Comparison of ENCODE assay signal across 11 cellular contexts in the genomic region with DNA sequence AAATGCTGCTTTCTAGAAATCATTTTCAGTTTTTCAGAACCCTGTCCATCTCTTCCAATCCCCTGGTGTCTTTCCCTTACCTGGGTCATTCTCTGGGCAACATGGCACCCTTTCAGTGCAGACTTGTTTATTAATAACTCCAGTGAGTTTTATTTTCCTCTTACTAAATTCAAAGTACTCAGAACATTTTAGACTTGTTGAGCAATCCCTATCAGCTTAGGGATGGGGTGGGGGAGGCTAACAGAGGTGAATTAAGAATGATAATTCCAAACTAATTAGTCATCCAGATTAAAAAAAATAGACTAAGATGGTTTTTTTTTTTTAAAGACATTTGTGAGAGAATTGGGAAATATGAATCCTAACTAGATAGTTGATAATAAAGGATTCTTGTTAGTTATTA. TPM values are rescaled to one million over a fixed set of nuclear protein-coding genes. Genes with fewer than 3 reads are reported as not detected.
DNase-seq lines count a peak whose midpoint lies in the region; ATAC-seq and TF ChIP-seq lines count a peak whose summit lies in the region.
"Had no signal": no experiment of that assay in that cellular context is flagged by ENCODE, and none has a peak within 500 bp of the region (broad histone marks: within the 10 kb centered on the region; RNA-seq: fewer than 3 reads in every experiment).

No MANE protein-coding gene starts in this region.

- TF ChIP-seq RAD21 in SK-N-SH (IDR thresholded peaks at IDR 0.05; ENCODE audit: low read length): no peak

- no peaks in the 10 kb centered on the region for H4K20me1 ChIP-seq in SK-N-SH (ENCODE audit: insufficient read depth)

- DNase-seq in AG20443 (ENCODE audit: low spot score) (peak; percentile 34), SK-N-SH (no peak), fibroblast of pulmonary artery (ENCODE audit: low read depth) (peak; percentile 83), psoas muscle (no peak), COR-L47 (lab: John Stamatoyannopoulos, UW) (no peak), COLO829 (ENCODE audit: low spot score) (no peak)
- DNase-seq in CD8-positive, alpha-beta T cell: no peak
- DNase-seq in activated naive CD8-positive, alpha-beta T cell treated with anti-CD3 and anti-CD28 coated beads for 36 hours: no peak
- DNase-seq: NCI-H1417 treated with DMSO at 0.1 percent for 48 hours had no signal

- POLR2A ChIA-PET in SK-N-SH (lab: Yijun Ruan, JAX): no interaction called here
- POLR2A ChIA-PET in CD8-positive, alpha-beta T cell (lab: Charles Lee): no interaction called here

- peaks cover 8% of the 10 kb centered on the region for H3K27me3 Mint-ChIP-seq in CD8-positive, alpha-beta T cell (ENCODE audit: low read depth)
- peaks cover 4% of the 10 kb centered on the region for H3K27me3 Mint-ChIP-seq in activated naive CD8-positive, alpha-beta T cell treated with anti-CD3 and anti-CD28 coated beads for 36 hours

- H2AFZ ChIP-seq in SK-N-SH (ENCODE audit: low read depth): 0 out of 2 replicates have a peak overlapping the region, but pooled peaks have one; percentile 50

- peak in 3 of 4 donors; percentile 42 to 54 (median 45) for ATAC-seq in psoas muscle
- no peak for ATAC-seq in CD8-positive, alpha-beta T cell
- ATAC-seq: natural killer cell treated with Interleukin-12 subunit alpha and Interleukin-12 subunit beta and Interleukin-15 and Interleukin-18, amount 100 ng/mL, for 72 hours had no signal

- H3K4me3 ChIP-seq in SK-N-SH (ENCODE audit: low read depth in 2 of 2, low read length in 1 of 2) (no peak overlapping the region), fibroblast of pulmonary artery (replicated peaks; ENCODE audit: low read depth, low read length) (peak overlapping the region; percentile 21), psoas muscle (no peak overlapping the region)
- H3K4me3 ChIP-seq in CD8-positive, alpha-beta T cell (ENCODE audit: low read depth, low read length): no peak overlapping the region

- H3K9me2 ChIP-seq in SK-N-SH: no peaks in the 10 kb centered on the region

- intact Hi-C loops in psoas muscle (cut with DNase I): no loop called here
- intact Hi-C loops in CD8-positive, alpha-beta T cell (cut with DNase I, micrococcal nuclease): no loop called here

- CTCF ChIA-PET in SK-N-SH (lab: Yijun Ruan, JAX): interaction anchor here (0.7 to 1.5 kb wide), 4 partner anchors 10 to 82 kb away, joined by 3 to 6 read pairs (median 4); a partner anchor contains a TSS
- CTCF ChIA-PET in CD8-positive, alpha-beta T cell (lab: Charles Lee): no interaction called here

- TF ChIP-seq EP300 in SK-N-SH (IDR thresholded peaks at IDR 0.05; ENCODE audit: borderline replicate concordance in 1 of 2, low read depth in 1 of 2, low read length in 1 of 2): no peak

- H3K4me1 ChIP-seq in SK-N-SH (ENCODE audit: control insufficient read depth in 1 of 2, insufficient read depth in 2 of 2, low read depth in 1 of 2, low read length in 1 of 2) (peaks cover 0 to 34% of the 10 kb centered on the region in 2 experiments; a peak in 3 of 4 replicates), psoas muscle (no peaks in the 10 kb centered on the region)
- H3K4me1 ChIP-seq in CD8-positive, alpha-beta T cell (ENCODE audit: insufficient read depth, low read length): no peaks in the 10 kb centered on the region

- H3K36me3 Mint-ChIP-seq in CD8-positive, alpha-beta T cell: no peaks in the 10 kb centered on the region
- no peaks in the 10 kb centered on the region for H3K36me3 Mint-ChIP-seq in activated naive CD8-positive, alpha-beta T cell treated with anti-CD3 and anti-CD28 coated beads for 36 hours
- H3K36me3 Mint-ChIP-seq: natural killer cell treated with Interleukin-12 subunit alpha and Interleukin-12 subunit beta and Interleukin-15 and Interleukin-18, amount 100 ng/mL, for 72 hours had no signal

- H3K27ac ChIP-seq in SK-N-SH (ENCODE audit: low read depth in 2 of 2, low read length in 1 of 2) (peak overlapping the region in 1 of 2 experiments; percentile 90; a peak in 2 of 4 replicates), psoas muscle (no peak overlapping the region)
- H3K27ac ChIP-seq in CD8-positive, alpha-beta T cell (ENCODE audit: low read depth, low read length): no peak overlapping the region

- peaks cover 36% of the 10 kb centered on the region for H3F3A ChIP-seq in SK-N-SH (replicated peaks; ENCODE audit: insufficient read depth)

- H3K27me3 ChIP-seq in SK-N-SH (ENCODE audit: insufficient read depth): no peaks in the 10 kb centered on the region
- H3K27me3 ChIP-seq in psoas muscle (ENCODE audit: insufficient read depth in 3 of 3, low read length in 2 of 3): peaks cover 0 to 3% (median 0%) of the 10 kb centered on the region in 3 donors
- no peaks in the 10 kb centered on the region for H3K27me3 ChIP-seq in CD8-positive, alpha-beta T cell (ENCODE audit: insufficient read depth, low read length)

- H3K9ac ChIP-seq in SK-N-SH: peak overlapping the region; percentile 40; the same call in 1 of the 2 replicates

- H3K9me3 ChIP-seq in SK-N-SH: no peaks in the 10 kb centered on the region
- no peaks in the 10 kb centered on the region for H3K9me3 ChIP-seq in psoas muscle
- no peaks in the 10 kb centered on the region for H3K9me3 ChIP-seq in CD8-positive, alpha-beta T cell (ENCODE audit: low read length)

- H3K27ac Mint-ChIP-seq in CD8-positive, alpha-beta T cell: no peak overlapping the region
- H3K27ac Mint-ChIP-seq in activated naive CD8-positive, alpha-beta T cell treated with anti-CD3 and anti-CD28 coated beads for 36 hours: no peak overlapping the region
- H3K27ac Mint-ChIP-seq: natural killer cell treated with Interleukin-12 subunit alpha and Interleukin-12 subunit beta and Interleukin-15 and Interleukin-18, amount 100 ng/mL, for 72 hours had no signal

- H3K36me3 ChIP-seq in SK-N-SH (replicated peaks in 1 of 2; ENCODE audit: control insufficient read depth in 1 of 2, insufficient read depth in 2 of 2, low read length in 1 of 2) (no peaks in the 10 kb centered on the region), psoas muscle (ENCODE audit: insufficient read depth in 1 of 2, low read depth in 1 of 2) (no peaks in the 10 kb centered on the region)
- no peaks in the 10 kb centered on the region for H3K36me3 ChIP-seq in CD8-positive, alpha-beta T cell (ENCODE audit: insufficient read depth, low read length)

- no peak overlapping the region for H3K4me3 Mint-ChIP-seq in CD8-positive, alpha-beta T cell
- H3K4me3 Mint-ChIP-seq in activated naive CD8-positive, alpha-beta T cell treated with anti-CD3 and anti-CD28 coated beads for 36 hours: no peak overlapping the region
- H3K4me3 Mint-ChIP-seq: natural killer cell treated with Interleukin-12 subunit alpha and Interleukin-12 subunit beta and Interleukin-15 and Interleukin-18, amount 100 ng/mL, for 72 hours had no signal

- H3K4me2 ChIP-seq in SK-N-SH: peak overlapping the region; percentile 56

- no peaks in the 10 kb centered on the region for H3K79me2 ChIP-seq in SK-N-SH (ENCODE audit: insufficient read depth)

- H3K4me1 Mint-ChIP-seq in CD8-positive, alpha-beta T cell (ENCODE audit: low read depth): no peaks in the 10 kb centered on the region
- peaks cover 13% of the 10 kb centered on the region for H3K4me1 Mint-ChIP-seq in activated naive CD8-positive, alpha-beta T cell treated with anti-CD3 and anti-CD28 coated beads for 36 hours

- no peaks in the 10 kb centered on the region for H3K9me3 Mint-ChIP-seq in CD8-positive, alpha-beta T cell
- no peaks in the 10 kb centered on the region for H3K9me3 Mint-ChIP-seq in activated naive CD8-positive, alpha-beta T cell treated with anti-CD3 and anti-CD28 coated beads for 36 hours
- H3K9me3 Mint-ChIP-seq: natural killer cell treated with Interleukin-12 subunit alpha and Interleukin-12 subunit beta and Interleukin-15 and Interleukin-18, amount 100 ng/mL, for 72 hours had no signal

- TF ChIP-seq CTCF in SK-N-SH (IDR thresholded peaks at IDR 0.05) (no peak), fibroblast of pulmonary artery (IDR thresholded peaks at IDR 0.05; ENCODE audit: low read length, missing control alignments) (no peak), psoas muscle (IDR thresholded peaks at IDR 0.05) (no peak)
- no peak for TF ChIP-seq CTCF in CD8-positive, alpha-beta T cell (IDR thresholded peaks at IDR 0.05)

TF ChIP-seq in SK-N-SH, 30 proteins besides CTCF, POLR2A, EP300 and RAD21 (continues in another document):
- TF ChIP-seq YY1 (IDR thresholded peaks at IDR 0.05; ENCODE audit: low read depth) (no peak), RCOR1 (IDR thresholded peaks at IDR 0.05; ENCODE audit: low read length) (no peak)
- TF ChIP-seq, protein P1, sequence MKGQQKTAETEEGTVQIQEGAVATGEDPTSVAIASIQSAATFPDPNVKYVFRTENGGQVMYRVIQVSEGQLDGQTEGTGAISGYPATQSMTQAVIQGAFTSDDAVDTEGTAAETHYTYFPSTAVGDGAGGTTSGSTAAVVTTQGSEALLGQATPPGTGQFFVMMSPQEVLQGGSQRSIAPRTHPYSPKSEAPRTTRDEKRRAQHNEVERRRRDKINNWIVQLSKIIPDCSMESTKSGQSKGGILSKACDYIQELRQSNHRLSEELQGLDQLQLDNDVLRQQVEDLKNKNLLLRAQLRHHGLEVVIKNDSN (IDR thresholded peaks at IDR 0.05; ENCODE audit: borderline replicate concordance, low read depth): no peak

RNA-seq across cellular contexts. Expression of a gene that starts 10.7 kb away (rescaled TPM):
- polyA plus RNA-seq in SK-N-SH (2012; rRNA removed): 12.7 and 16.1 TPM in 2 replicates
- 8.0 and 9.6 TPM in 2 replicates for polyA plus RNA-seq in SK-N-SH (2012; cell fraction: cytosol; rRNA removed)
- polyA plus RNA-seq in SK-N-SH (2012; cell fraction: nucleus; rRNA removed): 8.2 and 12.0 TPM in 2 replicates
- under 1 TPM; 0.28 to 0.99 (median 0.36) TPM for total RNA-seq in psoas muscle
- polyA plus RNA-seq in psoas muscle: under 1 TPM; 0.09 to 0.10 (median 0.09) TPM
- total RNA-seq in CD8-positive, alpha-beta T cell: not detected
- total RNA-seq in activated naive CD8-positive, alpha-beta T cell treated with anti-CD3 and anti-CD28 coated beads for 36 hours: under 1 TPM; 0.27 to 0.34 TPM
- total RNA-seq: natural killer cell treated with Interleukin-12 subunit alpha and Interleukin-12 subunit beta and Interleukin-15 and Interleukin-18, amount 100 ng/mL, for 72 hours had no signal

RNA-seq across cellular contexts. Expression of a gene that starts 49.9 kb away (rescaled TPM):
- not detected in 2 replicates for polyA plus RNA-seq in SK-N-SH (2012; rRNA removed)
- not detected in 2 replicates for polyA plus RNA-seq in SK-N-SH (2012; cell fraction: cytosol; rRNA removed)
- 0.14 TPM in 1 of 2 replicates, not detected in the other for polyA plus RNA-seq in SK-N-SH (2012; cell fraction: nucleus; rRNA removed)
- total RNA-seq in psoas muscle: not detected
- not detected for polyA plus RNA-seq in psoas muscle
- not detected for total RNA-seq in CD8-positive, alpha-beta T cell
- not detected for total RNA-seq in activated naive CD8-positive, alpha-beta T cell treated with anti-CD3 and anti-CD28 coated beads for 36 hours
- total RNA-seq: dermis microvascular lymphatic vessel endothelial cell; natural killer cell treated with Interleukin-12 subunit alpha and Interleukin-12 subunit beta and Interleukin-15 and Interleukin-18, amount 100 ng/mL, for 72 hours had no signal

Comparison
In these comparisons a context has a peak if more than half of its experiments do, and no peak if none do; other contexts are left out.
1. DNase-seq: peak in AG20443 (single experiment) and fibroblast of pulmonary artery (single experiment); none in SK-N-SH (single experiment), psoas muscle (0 of 2), COR-L47 (single experiment), CD8-positive, alpha-beta T cell (0 of 7), COLO829 (single experiment) and activated naive CD8-positive, alpha-beta T cell treated with anti-CD3 and anti-CD28 coated beads for 36 hours (single experiment).